8 cellular contexts compared by ENCODE assay signal in the genomic region with DNA sequence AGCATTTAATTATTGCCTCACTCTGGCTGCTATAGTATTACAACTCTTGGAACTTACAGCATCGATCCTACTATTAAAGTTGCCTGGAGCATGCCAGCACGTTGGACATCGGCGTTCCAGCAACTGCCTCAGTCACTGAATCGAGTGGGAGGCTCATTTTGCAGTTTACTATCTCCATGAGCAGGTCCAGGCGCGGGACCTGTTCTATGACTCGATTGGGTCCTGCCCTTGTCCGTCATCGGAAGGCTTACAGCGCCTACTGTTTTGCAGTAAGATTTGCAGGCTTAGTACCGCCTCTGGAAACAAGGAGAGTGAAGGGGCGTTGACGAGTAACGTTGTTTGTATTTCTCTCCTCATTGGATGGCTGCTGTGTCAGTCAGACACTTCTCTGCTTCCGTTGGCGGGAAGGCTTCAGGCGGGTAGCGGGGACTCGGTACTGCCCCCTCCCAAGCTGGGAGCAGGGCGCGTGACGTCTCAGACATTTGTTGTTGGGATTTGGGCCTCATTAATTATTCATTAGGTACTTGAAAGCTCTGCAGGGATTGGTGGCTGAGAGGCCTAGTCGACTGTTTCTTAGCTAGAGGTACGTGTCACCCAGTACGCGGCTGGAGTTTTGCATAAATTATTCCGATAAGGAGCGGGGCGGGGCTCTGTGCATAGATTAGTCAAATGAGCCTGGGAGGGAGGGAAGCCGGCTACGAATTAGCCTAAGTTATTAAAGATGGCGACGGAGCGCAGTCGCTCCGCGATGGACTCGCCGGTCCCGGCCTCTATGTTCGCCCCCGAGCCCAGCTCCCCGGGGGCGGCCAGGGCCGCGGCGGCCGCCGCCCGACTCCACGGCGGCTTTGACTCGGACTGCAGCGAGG. TPM values are rescaled to one million over a fixed set of nuclear protein-coding genes. Genes with fewer than 3 reads are reported as not detected.
A peak's percentile ranks its signal among the peaks of the same experiment; 100 is the strongest.
DNase-seq lines count a peak whose midpoint lies in the region; ATAC-seq and TF ChIP-seq lines count a peak whose summit lies in the region.

A gene (plus strand): TSS at position 710 of the 866 bp plus-strand sequence. CDS start 12 bp downstream, at position 722.

- H3K27me3 Mint-ChIP-seq in WTC11 (ENCODE audit: low read depth) = no peaks in the 10 kb centered on the region; the same call in 1 of the 2 replicates

- CTCF ChIA-PET in AG04450 (lab: Charles Lee) = interaction anchor here (1.0 kb wide), 1 partner anchor 20 kb away, joined by 6 read pairs; no protein-coding TSS in a partner anchor
- CTCF ChIA-PET in WTC11 (lab: Charles Lee) = interaction anchor here (0.6 to 1.5 kb wide), 7 partner anchors 19 to 608 kb away, joined by 3 to 10 read pairs (median 4); a partner anchor contains a TSS

- peaks cover 3% of the 10 kb centered on the region; the same call in 1 of the 2 replicates for H3K36me3 Mint-ChIP-seq in WTC11

- POLR2A ChIA-PET in AG04450 (lab: Yijun Ruan, JAX) = interaction anchor here (0.5 to 1.7 kb wide), 10 partner anchors 9 to 800 kb away, joined by 3 to 8 read pairs (median 3); a partner anchor contains a TSS
- POLR2A ChIA-PET in WTC11 (lab: Charles Lee) = interaction anchor here (0.9 kb wide), 1 partner anchor 24 kb away, joined by 3 read pairs; a partner anchor contains a TSS

- peak; percentile 100 for DNase-seq in AG04450 (ENCODE audit: low read depth, low spot score)
- peak; percentile 96 for DNase-seq in NCI-H226
- peak; percentile 97 for DNase-seq in WTC11 (ENCODE audit: low spot score)
- DNase-seq in cardiac fibroblast (ENCODE audit: low read depth in 2 of 2) = peak; percentile 100
- peak; percentile 97 for DNase-seq in iPS-NIHi7 (ENCODE audit: extremely low spot score)
- DNase-seq in smooth muscle cell (lab: John Stamatoyannopoulos, UW; ENCODE audit: unreplicated experiment) = peak; percentile 98

- no peaks in the 10 kb centered on the region for H3K36me3 ChIP-seq in smooth muscle cell (ENCODE audit: low read depth)

- H3K9ac ChIP-seq in smooth muscle cell (ENCODE audit: low read depth) = peak within 1 kb of the TSS; percentile 98

- peak within 1 kb of the TSS; percentile 91 for H3K4me3 Mint-ChIP-seq in WTC11

- ATAC-seq in GM18909 (IDR thresholded peaks at IDR 0.05; ENCODE audit: poor library complexity, unreplicated experiment) (peak; percentile 78), HG03175 (IDR thresholded peaks at IDR 0.05; ENCODE audit: unreplicated experiment) (peak; percentile 77), WTC11 (peak; percentile 91)

- H3K27me3 ChIP-seq in AG04450 (ENCODE audit: control insufficient read depth, insufficient read depth, low read length) (no peaks in the 10 kb centered on the region), smooth muscle cell (ENCODE audit: low read depth) (no peaks in the 10 kb centered on the region)

- H3K9me3 Mint-ChIP-seq in WTC11 = no peaks in the 10 kb centered on the region

- under 1% methylated on average over 55 of the region's 55 CpGs for WGBS in smooth muscle cell (ENCODE audit: low lambda C conversion rate)

- H3K79me2 ChIP-seq in smooth muscle cell (ENCODE audit: low read depth) = peaks cover 44% of the 10 kb centered on the region

- H3K27ac ChIP-seq in AG04450 (ENCODE audit: low read depth, low read length) = peak within 1 kb of the TSS; percentile 87
- peak within 1 kb of the TSS; percentile 92 for H3K27ac ChIP-seq in smooth muscle cell (ENCODE audit: low read depth)

- H3K4me3 ChIP-seq in AG04450 (ENCODE audit: low read depth, low read length) = peak within 1 kb of the TSS; percentile 88
- H3K4me3 ChIP-seq in cardiac fibroblast (replicated peaks in 1 of 2; ENCODE audit: low read depth in 2 of 2, low read length in 2 of 2) = peak within 1 kb of the TSS; percentile 94 to 95
- H3K4me3 ChIP-seq in smooth muscle cell = peak within 1 kb of the TSS; percentile 95

- peak within 1 kb of the TSS; percentile 88 for H2AFZ ChIP-seq in smooth muscle cell (ENCODE audit: low read depth)

- H4K20me1 ChIP-seq in smooth muscle cell (ENCODE audit: low read depth) = peaks cover 43% of the 10 kb centered on the region

- peaks cover 8% of the 10 kb centered on the region for H3F3A ChIP-seq in smooth muscle cell (ENCODE audit: low read depth)

- H3K4me2 ChIP-seq in smooth muscle cell = peak within 1 kb of the TSS; percentile 91

- H3K9me3 ChIP-seq in AG04450 (ENCODE audit: control insufficient read depth, insufficient read depth, low read length) (peaks cover 3% of the 10 kb centered on the region; the same call in 1 of the 2 replicates), smooth muscle cell (replicated peaks; ENCODE audit: low read depth) (no peaks in the 10 kb centered on the region)

- no peak for TF ChIP-seq CTCF in AG04450 (IDR thresholded peaks at IDR 0.05; ENCODE audit: low read depth, low read length)
- no peak for TF ChIP-seq CTCF in WTC11 (IDR thresholded peaks at IDR 0.05)
- TF ChIP-seq CTCF in cardiac fibroblast (IDR thresholded peaks at IDR 0.05; ENCODE audit: low read depth, low read length) = no peak
- no peak for TF ChIP-seq CTCF in smooth muscle cell (IDR thresholded peaks at IDR 0.05; ENCODE audit: borderline replicate concordance, insufficient read depth, poor library complexity, severe bottlenecking)

- peak within 1 kb of the TSS; percentile 100 for H3K27ac Mint-ChIP-seq in WTC11

- H3K4me1 ChIP-seq in smooth muscle cell (ENCODE audit: low read depth) = peaks cover 19% of the 10 kb centered on the region

- peaks cover 57% of the 10 kb centered on the region for H3K4me1 Mint-ChIP-seq in WTC11

TF ChIP-seq in WTC11, 78 proteins besides CTCF, POLR2A, EP300 and RAD21:
- TF ChIP-seq SP1 (CRISPR knock-in tag; conservative IDR thresholded peaks at IDR 0.05) (peak; percentile 88), FOXK1 (CRISPR knock-in tag; IDR thresholded peaks at IDR 0.05) (peak; percentile 97), TP53 (CRISPR knock-in tag; IDR thresholded peaks at IDR 0.05) (no peak), NFYB (CRISPR knock-in tag; conservative IDR thresholded peaks at IDR 0.05; ENCODE audit: low read depth) (peak; percentile 93)
- TF ChIP-seq, protein P1, sequence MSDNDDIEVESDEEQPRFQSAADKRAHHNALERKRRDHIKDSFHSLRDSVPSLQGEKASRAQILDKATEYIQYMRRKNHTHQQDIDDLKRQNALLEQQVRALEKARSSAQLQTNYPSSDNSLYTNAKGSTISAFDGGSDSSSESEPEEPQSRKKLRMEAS (CRISPR knock-in tag; IDR thresholded peaks at IDR 0.05) = peak; percentile 68
- TF ChIP-seq, protein P2, sequence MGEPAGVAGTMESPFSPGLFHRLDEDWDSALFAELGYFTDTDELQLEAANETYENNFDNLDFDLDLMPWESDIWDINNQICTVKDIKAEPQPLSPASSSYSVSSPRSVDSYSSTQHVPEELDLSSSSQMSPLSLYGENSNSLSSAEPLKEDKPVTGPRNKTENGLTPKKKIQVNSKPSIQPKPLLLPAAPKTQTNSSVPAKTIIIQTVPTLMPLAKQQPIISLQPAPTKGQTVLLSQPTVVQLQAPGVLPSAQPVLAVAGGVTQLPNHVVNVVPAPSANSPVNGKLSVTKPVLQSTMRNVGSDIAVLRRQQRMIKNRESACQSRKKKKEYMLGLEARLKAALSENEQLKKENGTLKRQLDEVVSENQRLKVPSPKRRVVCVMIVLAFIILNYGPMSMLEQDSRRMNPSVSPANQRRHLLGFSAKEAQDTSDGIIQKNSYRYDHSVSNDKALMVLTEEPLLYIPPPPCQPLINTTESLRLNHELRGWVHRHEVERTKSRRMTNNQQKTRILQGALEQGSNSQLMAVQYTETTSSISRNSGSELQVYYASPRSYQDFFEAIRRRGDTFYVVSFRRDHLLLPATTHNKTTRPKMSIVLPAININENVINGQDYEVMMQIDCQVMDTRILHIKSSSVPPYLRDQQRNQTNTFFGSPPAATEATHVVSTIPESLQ (CRISPR knock-in tag; IDR thresholded peaks at IDR 0.05) = no peak
- TF ChIP-seq, protein P3, sequence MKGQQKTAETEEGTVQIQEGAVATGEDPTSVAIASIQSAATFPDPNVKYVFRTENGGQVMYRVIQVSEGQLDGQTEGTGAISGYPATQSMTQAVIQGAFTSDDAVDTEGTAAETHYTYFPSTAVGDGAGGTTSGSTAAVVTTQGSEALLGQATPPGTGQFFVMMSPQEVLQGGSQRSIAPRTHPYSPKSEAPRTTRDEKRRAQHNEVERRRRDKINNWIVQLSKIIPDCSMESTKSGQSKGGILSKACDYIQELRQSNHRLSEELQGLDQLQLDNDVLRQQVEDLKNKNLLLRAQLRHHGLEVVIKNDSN (CRISPR knock-in tag; IDR thresholded peaks at IDR 0.05) = peak; percentile 73; the same call in 1 of the 2 replicates
- TF ChIP-seq, protein P4, sequence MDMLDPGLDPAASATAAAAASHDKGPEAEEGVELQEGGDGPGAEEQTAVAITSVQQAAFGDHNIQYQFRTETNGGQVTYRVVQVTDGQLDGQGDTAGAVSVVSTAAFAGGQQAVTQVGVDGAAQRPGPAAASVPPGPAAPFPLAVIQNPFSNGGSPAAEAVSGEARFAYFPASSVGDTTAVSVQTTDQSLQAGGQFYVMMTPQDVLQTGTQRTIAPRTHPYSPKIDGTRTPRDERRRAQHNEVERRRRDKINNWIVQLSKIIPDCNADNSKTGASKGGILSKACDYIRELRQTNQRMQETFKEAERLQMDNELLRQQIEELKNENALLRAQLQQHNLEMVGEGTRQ (CRISPR knock-in tag; IDR thresholded peaks at IDR 0.05) = peak; percentile 71

RNA-seq across cellular contexts. Expression of the gene that starts here (rescaled TPM):
- polyA plus RNA-seq in AG04450 (2011; rRNA removed) (26.7 and 29.3 TPM in 2 replicates), smooth muscle cell (23.7 and 24.3 TPM in 2 replicates)
- 45.0 and 50.8 TPM in 2 replicates for polyA minus RNA-seq in AG04450 (2011; rRNA and poly(A)+ RNA removed)
- total RNA-seq in WTC11 (2021) (98.9 to 108 TPM (median 101 TPM) in 3 replicates), smooth muscle cell (15.8 and 25.3 TPM in 2 replicates)

Comparison
In these comparisons a context has a peak if more than half of its experiments do, and no peak if none do; other contexts are left out.
1. Peak in every context shown above with its lines: DNase-seq, ATAC-seq, H3K4me3 ChIP-seq and H3K27ac ChIP-seq.